In the genomic region with DNA sequence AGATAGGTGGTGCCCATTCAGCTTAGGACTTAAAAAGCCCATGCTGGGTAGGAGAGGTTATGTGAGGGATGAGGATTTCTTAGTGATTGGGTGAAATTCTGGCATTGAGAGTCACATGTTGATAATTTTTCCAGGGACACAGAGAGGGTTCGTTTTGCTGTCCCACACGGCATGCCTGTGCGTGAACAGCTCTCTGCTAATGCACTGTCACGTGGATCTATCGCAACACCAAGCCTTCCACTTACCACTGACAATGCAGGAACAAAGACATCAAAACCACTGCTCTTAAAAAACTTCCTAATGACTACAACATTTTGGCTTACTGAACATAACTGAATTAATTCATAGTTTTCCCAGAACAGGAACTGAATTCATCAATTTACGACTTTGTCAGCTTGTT, we compare ENCODE assay signal across 1 cellular context.
TF ChIP-seq lines count a peak whose summit lies in the region.

No MANE protein-coding gene starts in this region.

TF ChIP-seq in GM23338, 12 proteins besides CTCF, POLR2A, EP300 and RAD21 (continued from another document):
- TF ChIP-seq, protein P1, sequence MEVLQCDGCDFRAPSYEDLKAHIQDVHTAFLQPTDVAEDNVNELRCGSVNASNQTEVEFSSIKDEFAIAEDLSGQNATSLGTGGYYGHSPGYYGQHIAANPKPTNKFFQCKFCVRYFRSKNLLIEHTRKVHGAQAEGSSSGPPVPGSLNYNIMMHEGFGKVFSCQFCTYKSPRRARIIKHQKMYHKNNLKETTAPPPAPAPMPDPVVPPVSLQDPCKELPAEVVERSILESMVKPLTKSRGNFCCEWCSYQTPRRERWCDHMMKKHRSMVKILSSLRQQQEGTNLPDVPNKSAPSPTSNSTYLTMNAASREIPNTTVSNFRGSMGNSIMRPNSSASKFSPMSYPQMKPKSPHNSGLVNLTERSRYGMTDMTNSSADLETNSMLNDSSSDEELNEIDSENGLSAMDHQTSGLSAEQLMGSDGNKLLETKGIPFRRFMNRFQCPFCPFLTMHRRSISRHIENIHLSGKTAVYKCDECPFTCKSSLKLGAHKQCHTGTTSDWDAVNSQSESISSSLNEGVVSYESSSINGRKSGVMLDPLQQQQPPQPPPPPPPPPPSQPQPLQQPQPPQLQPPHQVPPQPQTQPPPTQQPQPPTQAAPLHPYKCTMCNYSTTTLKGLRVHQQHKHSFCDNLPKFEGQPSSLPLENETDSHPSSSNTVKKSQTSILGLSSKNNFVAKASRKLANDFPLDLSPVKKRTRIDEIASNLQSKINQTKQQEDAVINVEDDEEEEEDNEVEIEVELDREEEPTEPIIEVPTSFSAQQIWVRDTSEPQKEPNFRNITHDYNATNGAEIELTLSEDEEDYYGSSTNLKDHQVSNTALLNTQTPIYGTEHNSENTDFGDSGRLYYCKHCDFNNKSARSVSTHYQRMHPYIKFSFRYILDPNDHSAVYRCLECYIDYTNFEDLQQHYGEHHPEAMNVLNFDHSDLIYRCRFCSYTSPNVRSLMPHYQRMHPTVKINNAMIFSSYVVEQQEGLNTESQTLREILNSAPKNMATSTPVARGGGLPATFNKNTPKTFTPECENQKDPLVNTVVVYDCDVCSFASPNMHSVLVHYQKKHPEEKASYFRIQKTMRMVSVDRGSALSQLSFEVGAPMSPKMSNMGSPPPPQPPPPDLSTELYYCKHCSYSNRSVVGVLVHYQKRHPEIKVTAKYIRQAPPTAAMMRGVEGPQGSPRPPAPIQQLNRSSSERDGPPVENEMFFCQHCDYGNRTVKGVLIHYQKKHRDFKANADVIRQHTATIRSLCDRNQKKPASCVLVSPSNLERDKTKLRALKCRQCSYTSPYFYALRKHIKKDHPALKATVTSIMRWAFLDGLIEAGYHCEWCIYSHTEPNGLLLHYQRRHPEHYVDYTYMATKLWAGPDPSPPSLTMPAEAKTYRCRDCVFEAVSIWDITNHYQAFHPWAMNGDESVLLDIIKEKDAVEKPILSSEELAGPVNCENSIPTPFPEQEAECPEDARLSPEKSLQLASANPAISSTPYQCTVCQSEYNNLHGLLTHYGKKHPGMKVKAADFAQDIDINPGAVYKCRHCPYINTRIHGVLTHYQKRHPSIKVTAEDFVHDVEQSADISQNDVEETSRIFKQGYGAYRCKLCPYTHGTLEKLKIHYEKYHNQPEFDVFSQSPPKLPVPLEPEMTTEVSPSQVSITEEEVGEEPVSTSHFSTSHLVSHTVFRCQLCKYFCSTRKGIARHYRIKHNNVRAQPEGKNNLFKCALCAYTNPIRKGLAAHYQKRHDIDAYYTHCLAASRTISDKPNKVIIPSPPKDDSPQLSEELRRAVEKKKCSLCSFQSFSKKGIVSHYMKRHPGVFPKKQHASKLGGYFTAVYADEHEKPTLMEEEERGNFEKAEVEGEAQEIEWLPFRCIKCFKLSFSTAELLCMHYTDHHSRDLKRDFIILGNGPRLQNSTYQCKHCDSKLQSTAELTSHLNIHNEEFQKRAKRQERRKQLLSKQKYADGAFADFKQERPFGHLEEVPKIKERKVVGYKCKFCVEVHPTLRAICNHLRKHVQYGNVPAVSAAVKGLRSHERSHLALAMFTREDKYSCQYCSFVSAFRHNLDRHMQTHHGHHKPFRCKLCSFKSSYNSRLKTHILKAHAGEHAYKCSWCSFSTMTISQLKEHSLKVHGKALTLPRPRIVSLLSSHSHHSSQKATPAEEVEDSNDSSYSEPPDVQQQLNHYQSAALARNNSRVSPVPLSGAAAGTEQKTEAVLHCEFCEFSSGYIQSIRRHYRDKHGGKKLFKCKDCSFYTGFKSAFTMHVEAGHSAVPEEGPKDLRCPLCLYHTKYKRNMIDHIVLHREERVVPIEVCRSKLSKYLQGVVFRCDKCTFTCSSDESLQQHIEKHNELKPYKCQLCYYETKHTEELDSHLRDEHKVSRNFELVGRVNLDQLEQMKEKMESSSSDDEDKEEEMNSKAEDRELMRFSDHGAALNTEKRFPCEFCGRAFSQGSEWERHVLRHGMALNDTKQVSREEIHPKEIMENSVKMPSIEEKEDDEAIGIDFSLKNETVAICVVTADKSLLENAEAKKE (CRISPR knock-in tag; IDR thresholded peaks at IDR 0.05): no peak
- TF ChIP-seq ZNF331 (CRISPR knock-in tag; IDR thresholded peaks at IDR 0.05; ENCODE audit: low read depth) (no peak), NANOG (IDR thresholded peaks at IDR 0.05; ENCODE audit: borderline replicate concordance) (no peak), EZH2phosphoT487 (IDR thresholded peaks at IDR 0.05; ENCODE audit: unreplicated experiment) (no peak), JUNB (IDR thresholded peaks at IDR 0.05; ENCODE audit: unreplicated experiment) (no peak), POLR2AphosphoS5 (IDR thresholded peaks at IDR 0.05; ENCODE audit: low read depth) (no peak)
- TF ChIP-seq, protein P2, sequence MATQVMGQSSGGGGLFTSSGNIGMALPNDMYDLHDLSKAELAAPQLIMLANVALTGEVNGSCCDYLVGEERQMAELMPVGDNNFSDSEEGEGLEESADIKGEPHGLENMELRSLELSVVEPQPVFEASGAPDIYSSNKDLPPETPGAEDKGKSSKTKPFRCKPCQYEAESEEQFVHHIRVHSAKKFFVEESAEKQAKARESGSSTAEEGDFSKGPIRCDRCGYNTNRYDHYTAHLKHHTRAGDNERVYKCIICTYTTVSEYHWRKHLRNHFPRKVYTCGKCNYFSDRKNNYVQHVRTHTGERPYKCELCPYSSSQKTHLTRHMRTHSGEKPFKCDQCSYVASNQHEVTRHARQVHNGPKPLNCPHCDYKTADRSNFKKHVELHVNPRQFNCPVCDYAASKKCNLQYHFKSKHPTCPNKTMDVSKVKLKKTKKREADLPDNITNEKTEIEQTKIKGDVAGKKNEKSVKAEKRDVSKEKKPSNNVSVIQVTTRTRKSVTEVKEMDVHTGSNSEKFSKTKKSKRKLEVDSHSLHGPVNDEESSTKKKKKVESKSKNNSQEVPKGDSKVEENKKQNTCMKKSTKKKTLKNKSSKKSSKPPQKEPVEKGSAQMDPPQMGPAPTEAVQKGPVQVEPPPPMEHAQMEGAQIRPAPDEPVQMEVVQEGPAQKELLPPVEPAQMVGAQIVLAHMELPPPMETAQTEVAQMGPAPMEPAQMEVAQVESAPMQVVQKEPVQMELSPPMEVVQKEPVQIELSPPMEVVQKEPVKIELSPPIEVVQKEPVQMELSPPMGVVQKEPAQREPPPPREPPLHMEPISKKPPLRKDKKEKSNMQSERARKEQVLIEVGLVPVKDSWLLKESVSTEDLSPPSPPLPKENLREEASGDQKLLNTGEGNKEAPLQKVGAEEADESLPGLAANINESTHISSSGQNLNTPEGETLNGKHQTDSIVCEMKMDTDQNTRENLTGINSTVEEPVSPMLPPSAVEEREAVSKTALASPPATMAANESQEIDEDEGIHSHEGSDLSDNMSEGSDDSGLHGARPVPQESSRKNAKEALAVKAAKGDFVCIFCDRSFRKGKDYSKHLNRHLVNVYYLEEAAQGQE (IDR thresholded peaks at IDR 0.05; ENCODE audit: unreplicated experiment): no peak
